In genomic region chr18:2921778-2922177, GRCh38 we compare ENCODE assay signal across 14 cellular contexts.
"Had no signal": no experiment of that assay in that cellular context is flagged by ENCODE, and none has a peak within 500 bp of the region (broad histone marks: within the 10 kb centered on the region; RNA-seq: fewer than 3 reads in every experiment).

No MANE protein-coding gene starts in this region.

- H3K9me3 ChIP-seq: adrenal gland, left lung, psoas muscle, SK-N-SH, stomach, thoracic aorta had no signal

- H3K4me1 ChIP-seq: adrenal gland, psoas muscle had no signal

- H3K4me3 ChIP-seq: adrenal gland, left lung, psoas muscle, stomach, thoracic aorta had no signal

- H3K4me3 Mint-ChIP-seq: activated CD4-positive, alpha-beta memory T cell treated with anti-CD3 and anti-CD28 coated beads for 36 hours; activated T-helper 1 cell treated with anti-CD3 and anti-CD28 coated beads, Interleukin-12 subunit alpha, Interleukin-12 subunit beta, Interleukin-2, Interleukin-4 antibody, amounts not matched to agents 30 ng/mL and 10 ng/mL and 1 ng/mL, durations not matched to agents 14 hours and 24 hours and 36 hours; naive thymus-derived CD8-positive, alpha-beta T cell; T-cell had no signal

- H3K27me3 ChIP-seq: adrenal gland, left lung, stomach had no signal

- H3K9me2 ChIP-seq: SK-N-SH had no signal

- H3K27me3 Mint-ChIP-seq: activated CD4-positive, alpha-beta memory T cell treated with anti-CD3 and anti-CD28 coated beads for 36 hours; naive thymus-derived CD8-positive, alpha-beta T cell; T-cell had no signal

- H3K27ac ChIP-seq: adrenal gland, left lung, psoas muscle, stomach, thoracic aorta had no signal

- H3K4me2 ChIP-seq: SK-N-SH had no signal

- DNase-seq: activated CD4-positive, alpha-beta memory T cell treated with anti-CD3 and anti-CD28 coated beads for 36 hours; activated CD4-positive, alpha-beta T cell treated with anti-CD3 and anti-CD28 coated beads for 1 hour; activated naive CD4-positive, alpha-beta T cell; left lung; mesenchymal stem cell; naive thymus-derived CD8-positive, alpha-beta T cell; psoas muscle; SK-N-SH; stomach; T-cell; T1000 had no signal

- H3K9me3 Mint-ChIP-seq: activated CD4-positive, alpha-beta memory T cell treated with anti-CD3 and anti-CD28 coated beads for 36 hours; activated T-helper 1 cell treated with anti-CD3 and anti-CD28 coated beads, Interleukin-12 subunit alpha, Interleukin-12 subunit beta, Interleukin-2, Interleukin-4 antibody, amounts not matched to agents 30 ng/mL and 10 ng/mL and 1 ng/mL, durations not matched to agents 14 hours and 24 hours and 36 hours; naive thymus-derived CD8-positive, alpha-beta T cell; T-cell had no signal

- H3K27ac Mint-ChIP-seq: activated CD4-positive, alpha-beta memory T cell treated with anti-CD3 and anti-CD28 coated beads for 36 hours; activated T-helper 1 cell treated with anti-CD3 and anti-CD28 coated beads, Interleukin-12 subunit alpha, Interleukin-12 subunit beta, Interleukin-2, Interleukin-4 antibody, amounts not matched to agents 30 ng/mL and 10 ng/mL and 1 ng/mL, durations not matched to agents 14 hours and 24 hours and 36 hours had no signal
